12 cellular contexts compared by ENCODE assay signal in the genomic region with DNA sequence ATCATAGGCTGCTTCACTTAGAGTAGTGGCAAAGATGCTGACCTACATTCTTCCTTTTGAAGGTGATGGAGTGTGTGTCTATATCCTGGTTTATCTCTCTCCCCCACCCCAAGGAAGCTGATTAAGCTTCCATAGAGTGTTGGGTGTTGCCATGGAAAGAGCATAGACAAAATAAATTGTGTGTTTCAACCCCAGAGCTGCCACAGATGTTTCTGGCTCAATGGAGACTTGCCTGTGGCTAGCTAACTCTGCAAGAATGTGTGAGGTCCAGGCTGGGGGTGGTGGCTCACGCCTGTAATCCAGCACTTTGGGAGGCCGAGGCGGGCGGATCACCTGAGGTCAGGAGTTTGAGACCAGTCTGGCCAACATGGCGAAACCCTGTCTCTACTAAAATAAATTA. TPM values are rescaled to one million over a fixed set of nuclear protein-coding genes. Genes with fewer than 3 reads are reported as not detected.
DNase-seq lines count a peak whose midpoint lies in the region; ATAC-seq and TF ChIP-seq lines count a peak whose summit lies in the region.
"Had no signal": no experiment of that assay in that cellular context is flagged by ENCODE, and none has a peak within 500 bp of the region (broad histone marks: within the 10 kb centered on the region; RNA-seq: fewer than 3 reads in every experiment).

No MANE protein-coding gene starts in this region.

- TF ChIP-seq CTCF in Calu3 (IDR thresholded peaks at IDR 0.05; ENCODE audit: unreplicated experiment) (no peak), gastroesophageal sphincter (IDR thresholded peaks at IDR 0.05) (no peak)

- no peak for TF ChIP-seq EP300 in gastroesophageal sphincter (IDR thresholded peaks at IDR 0.05)

- H3K9me3 ChIP-seq in SJSA1 (replicated peaks) (no peaks in the 10 kb centered on the region), gastroesophageal sphincter (no peaks in the 10 kb centered on the region)

- no peaks in the 10 kb centered on the region for H3K27me3 ChIP-seq in SJSA1 (replicated peaks)
- no peaks in the 10 kb centered on the region for H3K27me3 ChIP-seq in gastroesophageal sphincter

- ATAC-seq in gastroesophageal sphincter (no peak), HG02763 (IDR thresholded peaks at IDR 0.05; ENCODE audit: unreplicated experiment) (no peak)
- no peak for ATAC-seq in stimulated activated naive CD8-positive, alpha-beta T cell treated with anti-CD3 and anti-CD28 coated beads, Interleukin-15, Interleukin-2, amounts not matched to agents 100 U/mL and 50 U/mL, for 24 hours

- H3K4me1 Mint-ChIP-seq in Calu3 (ENCODE audit: low read depth, unreplicated experiment), result peaks cover 34% of the 10 kb centered on the region

- intact Hi-C loops in Calu3 (cut with micrococcal nuclease; ENCODE audit: unreplicated experiment) (loop anchor here (5.0 kb wide), 1 partner anchor 228 kb away; no protein-coding TSS in a partner anchor), posterior vena cava (cut with DNase I) (loop anchor here in 1 of 2 donors (5.0 to 10.0 kb wide), 2 partner anchors 130 to 1212 kb away; no protein-coding TSS in a partner anchor)

- DNase-seq in Calu3 (peak; percentile 34), SJSA1 (ENCODE audit: low read depth in 1 of 2, low spot score in 2 of 2) (peak; percentile 92 to 94), posterior vena cava (ENCODE audit: low spot score) (no peak)
- DNase-seq in stimulated activated naive CD8-positive, alpha-beta T cell treated with anti-CD3 and anti-CD28 coated beads, Interleukin-15, Interleukin-2, amounts not matched to agents 100 U/mL and 50 U/mL, for 24 hours, result no peak
- DNase-seq in activated effector memory CD4-positive, alpha-beta T cell treated with Interleukin-2 at 50 U/mL for 16 hours, result no peak
- DNase-seq: activated CD4-positive, alpha-beta memory T cell treated with anti-CD3 and anti-CD28 coated beads, Interleukin-2, amount 10 ng/mL, durations not matched to agents 7 days and 5 days; effector memory CD8-positive, alpha-beta T cell; naive B cell; NCI-H748 treated with DMSO at 0.1 percent for 48 hours had no signal

- H3K4me3 ChIP-seq in SJSA1 (no peak overlapping the region), gastroesophageal sphincter (no peak overlapping the region), skin epidermis (no peak overlapping the region)

- H3K27me3 Mint-ChIP-seq in Calu3 (ENCODE audit: unreplicated experiment), result no peaks in the 10 kb centered on the region
- H3K27me3 Mint-ChIP-seq: activated CD4-positive, alpha-beta memory T cell treated with anti-CD3 and anti-CD28 coated beads, Interleukin-2, amount 10 ng/mL, durations not matched to agents 7 days and 5 days; effector memory CD8-positive, alpha-beta T cell; naive B cell had no signal

- no CpG with 5 or more reads among the region's 5 CpGs for WGBS in gastroesophageal sphincter (ENCODE audit: low coverage in 1 of 2), 2 donors

- CTCF ChIA-PET in Calu3 (lab: Charles Lee), result interaction anchor here (0.6 to 36.5 kb wide), 8 partner anchors 10 to 1496 kb away, joined by 3 to 1520 read pairs (median 8); partner anchors contain the start of gene GJD3

- H3K27ac ChIP-seq in SJSA1, result peak overlapping the region; percentile 79
- peak overlapping the region in 3 of 4 donors; percentile 14 to 26 (median 16) for H3K27ac ChIP-seq in gastroesophageal sphincter
- peak overlapping the region in 17 of 21 experiments; percentile 4 to 72 (median 36) for H3K27ac ChIP-seq in skin epidermis

- peak overlapping the region; percentile 8 for H3K27ac Mint-ChIP-seq in Calu3 (ENCODE audit: unreplicated experiment)
- H3K27ac Mint-ChIP-seq: activated CD4-positive, alpha-beta memory T cell treated with anti-CD3 and anti-CD28 coated beads, Interleukin-2, amount 10 ng/mL, durations not matched to agents 7 days and 5 days had no signal

- BruUV-seq in Calu3 (replicated peaks; lab: Mats Ljungman, UMichigan), result no TSS peak

- H3K36me3 ChIP-seq in SJSA1, result peaks cover 40% of the 10 kb centered on the region
- no peaks in the 10 kb centered on the region for H3K36me3 ChIP-seq in gastroesophageal sphincter

- H3K36me3 Mint-ChIP-seq in Calu3 (ENCODE audit: insufficient read depth, unreplicated experiment), result peaks cover 60% of the 10 kb centered on the region
- H3K36me3 Mint-ChIP-seq: naive B cell had no signal

- no peak overlapping the region for H3K4me3 Mint-ChIP-seq in Calu3 (ENCODE audit: low read depth, unreplicated experiment)
- H3K4me3 Mint-ChIP-seq: activated CD4-positive, alpha-beta memory T cell treated with anti-CD3 and anti-CD28 coated beads, Interleukin-2, amount 10 ng/mL, durations not matched to agents 7 days and 5 days; effector memory CD8-positive, alpha-beta T cell; naive B cell had no signal

- no peak for TF ChIP-seq POLR2A in gastroesophageal sphincter (IDR thresholded peaks at IDR 0.05)

- H3K9me3 Mint-ChIP-seq in Calu3 (ENCODE audit: low read depth, unreplicated experiment), result no peaks in the 10 kb centered on the region
- H3K9me3 Mint-ChIP-seq: activated CD4-positive, alpha-beta memory T cell treated with anti-CD3 and anti-CD28 coated beads, Interleukin-2, amount 10 ng/mL, durations not matched to agents 7 days and 5 days; effector memory CD8-positive, alpha-beta T cell; naive B cell had no signal

- peaks cover 68% of the 10 kb centered on the region for H3K4me1 ChIP-seq in SJSA1 (replicated peaks)
- H3K4me1 ChIP-seq in gastroesophageal sphincter, result peaks cover 10 to 59% (median 37%) of the 10 kb centered on the region in 3 donors

RNA-seq across cellular contexts. Expression of gene RARA, which starts 4.5 kb away (rescaled TPM):
- 150 and 170 TPM in 2 replicates for total RNA-seq in Calu3 (2022)
- 30.7 and 38.5 TPM in 2 replicates for total RNA-seq in SJSA1 (2014; rRNA removed; shearing (Covaris generic))
- total RNA-seq in gastroesophageal sphincter, result 10 to 100 TPM; 18.5 to 41.8 (median 28.5) TPM
- total RNA-seq in posterior vena cava, result 10 to 100 TPM; 47.5 to 54.5 TPM

RNA-seq across cellular contexts. Expression of gene CDC6, which starts 16.8 kb away (rescaled TPM):
- 567 and 645 TPM in 2 replicates for total RNA-seq in Calu3 (2022)
- total RNA-seq in SJSA1 (2014; rRNA removed; shearing (Covaris generic)), result 95.8 and 97.8 TPM in 2 replicates
- total RNA-seq in gastroesophageal sphincter, result 1 to 10 TPM in 2 of 4 donors, under 1 TPM in 1, not detected in 1; 0.54 to 2.2 (median 1.2) TPM
- 1 to 10 TPM; 1.4 to 2.5 TPM for total RNA-seq in posterior vena cava

Comparison
In these comparisons a context has a peak if more than half of its experiments do, and no peak if none do; other contexts are left out.
1. DNase-seq: peak in Calu3 (single experiment) and SJSA1 (2 of 2); none in stimulated activated naive CD8-positive, alpha-beta T cell treated with anti-CD3 and anti-CD28 coated beads, Interleukin-15, Interleukin-2, amounts not matched to agents 100 U/mL and 50 U/mL, for 24 hours (single experiment), activated effector memory CD4-positive, alpha-beta T cell treated with Interleukin-2 at 50 U/mL for 16 hours (single experiment) and posterior vena cava (single experiment).
2. H3K27ac ChIP-seq: peak in every context shown above with its lines; median percentile 79 in SJSA1; 36 in skin epidermis; 16 in gastroesophageal sphincter.
3. RNA of gene CDC6, which starts 16.8 kb away (total RNA-seq): 567 to 645 TPM in Calu3 and 95.8 to 97.8 TPM in SJSA1; 1.4 to 2.5 TPM in posterior vena cava and 0.54 to 2.2 TPM in gastroesophageal sphincter; every median in the first group is over 10 times any median in the second.